ENCODE assay signal across 8 cellular contexts in genomic region chr17:7916383-7916677, GRCh38. TPM values are rescaled to one million over a fixed set of nuclear protein-coding genes. Genes with fewer than 3 reads are reported as not detected.
DNase-seq lines count a peak whose midpoint lies in the region; ATAC-seq and TF ChIP-seq lines count a peak whose summit lies in the region.

No MANE protein-coding gene starts in this region.

- peak overlapping the region; percentile 84 for H2AFZ ChIP-seq in Loucy (ENCODE audit: low read length)

- H4K20me1 ChIP-seq in DOHH2 (ENCODE audit: control insufficient read depth, insufficient read depth, low read depth, low read length) (no peaks in the 10 kb centered on the region), Loucy (ENCODE audit: insufficient read depth, low read length, poor library complexity, severe bottlenecking) (peaks cover 4% of the 10 kb centered on the region)

- H3K36me3 ChIP-seq in DOHH2 (ENCODE audit: control insufficient read depth, low read length) = peaks cover 22% of the 10 kb centered on the region
- peaks cover 14% of the 10 kb centered on the region; the same call in 1 of the 2 replicates for H3K36me3 ChIP-seq in Loucy (ENCODE audit: insufficient read depth, low read length)
- peaks cover 10% of the 10 kb centered on the region for H3K36me3 ChIP-seq in effector memory CD4-positive, alpha-beta T cell (ENCODE audit: control insufficient read depth, insufficient read depth, low read length)

- H3K4me2 ChIP-seq in DOHH2 (ENCODE audit: low read length) (peak overlapping the region; percentile 89), Loucy (ENCODE audit: low read depth, low read length, poor library complexity, severe bottlenecking) (peak overlapping the region; percentile 87)

- ATAC-seq in omental fat pad (ENCODE audit: low FRiP score) (peak; percentile 5), GM21529 (IDR thresholded peaks at IDR 0.05; ENCODE audit: unreplicated experiment) (no peak), GM21528 (IDR thresholded peaks at IDR 0.05; ENCODE audit: low FRiP score, unreplicated experiment) (no peak)

- no peak for DNase-seq in effector memory CD4-positive, alpha-beta T cell
- no peak for DNase-seq in omental fat pad (ENCODE audit: low spot score)
- DNase-seq in NAMALWA (ENCODE audit: low spot score) = no peak
- no peak for DNase-seq in HPDE6-E6E7 (ENCODE audit: extremely low spot score)

- H3F3A ChIP-seq in DOHH2 (ENCODE audit: control insufficient read depth, insufficient read depth) = peaks cover 19% of the 10 kb centered on the region
- 0 out of 2 replicates have a peak, but pooled peaks cover 7% of the 10 kb centered on the region for H3F3A ChIP-seq in Loucy (ENCODE audit: low read depth)

- H3K4me1 ChIP-seq in DOHH2 (ENCODE audit: control insufficient read depth, low read length) (peaks cover 37% of the 10 kb centered on the region), Loucy (ENCODE audit: insufficient read depth, low read length, poor library complexity, severe bottlenecking) (peaks cover 22% of the 10 kb centered on the region)
- H3K4me1 ChIP-seq in effector memory CD4-positive, alpha-beta T cell (ENCODE audit: control insufficient read depth, insufficient read depth, low read length, poor library complexity, severe bottlenecking) = peaks cover 20% of the 10 kb centered on the region

- no peaks in the 10 kb centered on the region for H3K79me2 ChIP-seq in DOHH2 (ENCODE audit: control insufficient read depth, low read length)
- peaks cover 13% of the 10 kb centered on the region; the same call in 1 of the 2 replicates for H3K79me2 ChIP-seq in Loucy (ENCODE audit: insufficient read depth, low read length)

- H3K9me2 ChIP-seq in DOHH2 (replicated peaks; ENCODE audit: control insufficient read depth, low read length) (no peaks in the 10 kb centered on the region), Loucy (replicated peaks; ENCODE audit: low read depth, low read length) (no peaks in the 10 kb centered on the region)

- H3K9me3 ChIP-seq in DOHH2 (ENCODE audit: control insufficient read depth, insufficient read depth, low read length) (no peaks in the 10 kb centered on the region), Loucy (ENCODE audit: insufficient read depth, low read depth, low read length) (no peaks in the 10 kb centered on the region)
- no peaks in the 10 kb centered on the region for H3K9me3 ChIP-seq in effector memory CD4-positive, alpha-beta T cell (ENCODE audit: control insufficient read depth, low read length)

- H3K27me3 ChIP-seq in DOHH2 (ENCODE audit: control insufficient read depth, low read length) (no peaks in the 10 kb centered on the region), Loucy (ENCODE audit: insufficient read depth, low read length, poor library complexity, severe bottlenecking) (no peaks in the 10 kb centered on the region)
- no peaks in the 10 kb centered on the region for H3K27me3 ChIP-seq in effector memory CD4-positive, alpha-beta T cell (replicated peaks; ENCODE audit: control insufficient read depth, insufficient read depth, low read length, poor library complexity, severe bottlenecking)

- TF ChIP-seq CTCF in DOHH2 (IDR thresholded peaks at IDR 0.05; ENCODE audit: low read depth, low read length, poor library complexity, severe bottlenecking) = no peak
- TF ChIP-seq CTCF in Loucy (conservative IDR thresholded peaks at IDR 0.05; ENCODE audit: low read length) = no peak
- TF ChIP-seq CTCF in omental fat pad (IDR thresholded peaks at IDR 0.05) = no peak

- no peak overlapping the region for H3K27ac ChIP-seq in DOHH2 (ENCODE audit: low read depth, low read length)
- H3K27ac ChIP-seq in effector memory CD4-positive, alpha-beta T cell (ENCODE audit: insufficient read depth, low read length, poor library complexity, severe bottlenecking) = peak overlapping the region; percentile 75

- H3K4me3 ChIP-seq in DOHH2 (ENCODE audit: low read length) (peak overlapping the region; percentile 81), Loucy (ENCODE audit: low read length, poor library complexity, severe bottlenecking) (peak overlapping the region; percentile 74)
- H3K4me3 ChIP-seq in effector memory CD4-positive, alpha-beta T cell (ENCODE audit: insufficient read depth, low read depth, low read length, poor library complexity, severe bottlenecking) = peak overlapping the region; percentile 33

- peak overlapping the region; percentile 82 for H3K9ac ChIP-seq in Loucy (ENCODE audit: low read depth, low read length, poor library complexity, severe bottlenecking)

RNA-seq across cellular contexts. Expression of gene RNF227, which starts 0.2 kb away (rescaled TPM):
- total RNA-seq in omental fat pad = 10 to 100 TPM in 2 of 4 donors, 1 to 10 TPM in 2; 4.1 to 19.1 (median 9.7) TPM

RNA-seq across cellular contexts. Expression of gene KCNAB3, which starts 13.3 kb away (rescaled TPM):
- 1 to 10 TPM; 1.6 to 2.9 (median 2.6) TPM for total RNA-seq in omental fat pad

RNA-seq across cellular contexts. Expression of gene TRAPPC1, which starts 15.4 kb away (rescaled TPM):
- total RNA-seq in omental fat pad = 10 to 100 TPM; 30.0 to 73.3 (median 48.3) TPM

RNA-seq across cellular contexts. Expression of gene CNTROB, which starts 15.7 kb away (rescaled TPM):
- total RNA-seq in omental fat pad = 10 to 100 TPM; 14.8 to 24.7 (median 19.8) TPM

RNA-seq across cellular contexts. Expression of gene CHD3, which starts 27.7 kb away (rescaled TPM):
- 10 to 100 TPM; 47.0 to 77.6 (median 57.3) TPM for total RNA-seq in omental fat pad
